Comparison of ENCODE assay signal across 12 cellular contexts in the genomic region with DNA sequence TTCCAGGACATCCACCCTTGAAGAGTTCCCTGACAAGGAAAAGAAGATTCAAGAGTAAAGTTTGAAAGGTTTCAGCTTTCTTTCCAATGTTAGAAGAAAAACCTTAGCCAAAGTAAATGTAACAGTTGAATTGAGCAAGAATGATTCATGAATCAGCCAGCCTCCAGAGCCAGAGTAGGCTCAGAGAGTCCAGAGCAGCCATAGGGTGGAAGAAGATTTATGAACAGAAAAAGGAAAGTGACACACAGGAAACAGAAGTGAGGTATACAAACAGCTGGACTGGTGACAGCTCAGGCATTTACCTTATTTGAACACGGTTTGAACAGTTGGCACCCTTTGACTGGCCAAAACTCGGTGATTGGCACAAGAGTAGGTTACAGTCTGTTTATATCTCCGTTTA.
DNase-seq lines count a peak whose midpoint lies in the region; ATAC-seq and TF ChIP-seq lines count a peak whose summit lies in the region.
"Had no signal": no experiment of that assay in that cellular context is flagged by ENCODE, and none has a peak within 500 bp of the region (broad histone marks: within the 10 kb centered on the region; RNA-seq: fewer than 3 reads in every experiment).

No MANE protein-coding gene starts in this region.

- POLR2A ChIA-PET in MCF 10A (lab: Yijun Ruan, JAX), result interaction anchor here (2.6 kb wide), 1 partner anchor 102 kb away, joined by 15 read pairs; no protein-coding TSS in a partner anchor

- H3K36me3 ChIP-seq in breast epithelium, result no peaks in the 10 kb centered on the region
- no peaks in the 10 kb centered on the region for H3K36me3 ChIP-seq in RWPE2 (ENCODE audit: low read depth)
- H3K36me3 ChIP-seq in thoracic aorta, result no peaks in the 10 kb centered on the region
- H3K36me3 ChIP-seq: Peyer's patch had no signal

- H3K4me1 Mint-ChIP-seq in MCF 10A (ENCODE audit: insufficient read depth, unreplicated experiment), result peaks cover 17% of the 10 kb centered on the region
- no peaks in the 10 kb centered on the region for H3K4me1 Mint-ChIP-seq in glutamatergic neuron (ENCODE audit: low read depth, unreplicated experiment)
- H3K4me1 Mint-ChIP-seq: stimulated activated memory B cell treated with anti-CD40 and anti-IgM and Interleukin-4, amounts not matched to agents 10 μg/mL and 1 μg/mL and 100 μg/mL, for 72 hours had no signal

- intact Hi-C loops in MCF 10A (cut with micrococcal nuclease), result loop anchor here (5.0 to 10.0 kb wide), 3 partner anchors 116 to 1004 kb away; no protein-coding TSS in a partner anchor
- intact Hi-C loops in breast epithelium (cut with DNase I; ENCODE audit: low total_unique reads), result no loop called here

- no TSS peak for BruUV-seq in MCF 10A (replicated peaks; lab: Mats Ljungman, UMichigan)

- no peaks in the 10 kb centered on the region for H3K27me3 ChIP-seq in breast epithelium
- H3K27me3 ChIP-seq in RWPE2 (ENCODE audit: insufficient read depth, poor library complexity, severe bottlenecking), result peaks cover 5% of the 10 kb centered on the region
- H3K27me3 ChIP-seq in thoracic aorta (replicated peaks; ENCODE audit: insufficient read depth), result no peaks in the 10 kb centered on the region
- H3K27me3 ChIP-seq: Peyer's patch had no signal

- H3K4me3 ChIP-seq in breast epithelium (no peak overlapping the region), RWPE2 (ENCODE audit: severe bottlenecking) (no peak overlapping the region), fibroblast of villous mesenchyme (ENCODE audit: low read depth, low read length) (no peak overlapping the region), thoracic aorta (peak overlapping the region; percentile 5)
- H3K4me3 ChIP-seq: Peyer's patch had no signal

- H3K27me3 Mint-ChIP-seq in MCF 10A (ENCODE audit: insufficient read depth, unreplicated experiment) (no peaks in the 10 kb centered on the region), glutamatergic neuron (ENCODE audit: unreplicated experiment) (no peaks in the 10 kb centered on the region)
- H3K27me3 Mint-ChIP-seq: activated naive CD8-positive, alpha-beta T cell; stimulated activated memory B cell treated with anti-CD40 and anti-IgM and Interleukin-4, amounts not matched to agents 10 μg/mL and 1 μg/mL and 100 μg/mL, for 72 hours had no signal

- ATAC-seq in RWPE2 (ENCODE audit: low read depth) (peak; percentile 81), thoracic aorta (ENCODE audit: insufficient number of reproducible peaks, low FRiP score, low read depth) (peak; percentile 80)

- DNase-seq in MCF 10A (ENCODE audit: unreplicated experiment) (peak; percentile 86), breast epithelium (ENCODE audit: low spot score in 2 of 2) (no peak), RWPE2 (ENCODE audit: low spot score) (no peak), fibroblast of villous mesenchyme (ENCODE audit: low read depth) (peak; percentile 34), thoracic aorta (ENCODE audit: low spot score) (no peak), LoVo (ENCODE audit: low spot score) (no peak), glutamatergic neuron (no peak)
- DNase-seq in activated naive CD4-positive, alpha-beta T cell (lab: John Stamatoyannopoulos, UW), result no peak
- DNase-seq: NCI-H2081, Peyer's patch had no signal

- H3K36me3 Mint-ChIP-seq in MCF 10A (ENCODE audit: insufficient read depth, unreplicated experiment) (no peaks in the 10 kb centered on the region), glutamatergic neuron (ENCODE audit: unreplicated experiment) (peaks cover 5% of the 10 kb centered on the region)
- H3K36me3 Mint-ChIP-seq: activated naive CD8-positive, alpha-beta T cell had no signal

- H3K27ac Mint-ChIP-seq in MCF 10A (ENCODE audit: low read depth, unreplicated experiment) (no peak overlapping the region), glutamatergic neuron (ENCODE audit: unreplicated experiment) (no peak overlapping the region)
- H3K27ac Mint-ChIP-seq: activated naive CD8-positive, alpha-beta T cell; stimulated activated memory B cell treated with anti-CD40 and anti-IgM and Interleukin-4, amounts not matched to agents 10 μg/mL and 1 μg/mL and 100 μg/mL, for 72 hours had no signal

- no peaks in the 10 kb centered on the region for H3K9me3 ChIP-seq in breast epithelium
- no peaks in the 10 kb centered on the region for H3K9me3 ChIP-seq in RWPE2 (ENCODE audit: severe bottlenecking)
- H3K9me3 ChIP-seq in thoracic aorta, result no peaks in the 10 kb centered on the region
- H3K9me3 ChIP-seq: Peyer's patch had no signal

- H3K4me1 ChIP-seq in breast epithelium (no peaks in the 10 kb centered on the region), RWPE2 (ENCODE audit: insufficient read depth, poor library complexity, severe bottlenecking) (no peaks in the 10 kb centered on the region), thoracic aorta (ENCODE audit: control insufficient read depth in 1 of 2, low read depth in 2 of 2) (peaks cover 7 to 15% of the 10 kb centered on the region in 2 donors)
- H3K4me1 ChIP-seq: Peyer's patch had no signal

- TF ChIP-seq POLR2A in breast epithelium (IDR thresholded peaks at IDR 0.05), result no peak

- H3K27ac ChIP-seq in breast epithelium, result no peak overlapping the region
- H3K27ac ChIP-seq in RWPE2 (ENCODE audit: poor library complexity, severe bottlenecking), result no peak overlapping the region
- peak overlapping the region in 1 of 2 donors; percentile 57 for H3K27ac ChIP-seq in thoracic aorta
- H3K27ac ChIP-seq: Peyer's patch had no signal

- no peak overlapping the region for H3K4me3 Mint-ChIP-seq in MCF 10A (ENCODE audit: unreplicated experiment)
- no peak overlapping the region for H3K4me3 Mint-ChIP-seq in glutamatergic neuron (ENCODE audit: unreplicated experiment)
- H3K4me3 Mint-ChIP-seq: activated naive CD8-positive, alpha-beta T cell; stimulated activated memory B cell treated with anti-CD40 and anti-IgM and Interleukin-4, amounts not matched to agents 10 μg/mL and 1 μg/mL and 100 μg/mL, for 72 hours had no signal

- TF ChIP-seq CTCF in MCF 10A (IDR thresholded peaks at IDR 0.05; ENCODE audit: unreplicated experiment) (no peak), breast epithelium (IDR thresholded peaks at IDR 0.05) (no peak), RWPE2 (IDR thresholded peaks at IDR 0.05; ENCODE audit: poor library complexity, severe bottlenecking) (no peak), fibroblast of villous mesenchyme (IDR thresholded peaks at IDR 0.05; ENCODE audit: insufficient read depth, low read depth, low read length) (no peak), thoracic aorta (IDR thresholded peaks at IDR 0.05) (no peak), glutamatergic neuron (IDR thresholded peaks at IDR 0.05; ENCODE audit: partially characterized antibody, unreplicated experiment) (no peak)

- CTCF ChIA-PET in MCF 10A (lab: Yijun Ruan, JAX), result interaction anchor here (0.6 to 7.0 kb wide), 20 partner anchors 9 to 1308 kb away, joined by 3 to 110 read pairs (median 4); no protein-coding TSS in a partner anchor

- peaks cover 7% of the 10 kb centered on the region for H3K9me3 Mint-ChIP-seq in MCF 10A (ENCODE audit: unreplicated experiment)
- H3K9me3 Mint-ChIP-seq in glutamatergic neuron (ENCODE audit: unreplicated experiment), result peaks cover 5% of the 10 kb centered on the region

Comparison
In these comparisons a context has a peak if more than half of its experiments do, and no peak if none do; other contexts are left out.
1. DNase-seq: peak in MCF 10A (single experiment) and fibroblast of villous mesenchyme (single experiment); none in breast epithelium (0 of 2), RWPE2 (single experiment), thoracic aorta (single experiment), LoVo (single experiment), activated naive CD4-positive, alpha-beta T cell (0 of 4) and glutamatergic neuron (single experiment).